Comparison of ENCODE assay signal across 17 cellular contexts in the genomic region with DNA sequence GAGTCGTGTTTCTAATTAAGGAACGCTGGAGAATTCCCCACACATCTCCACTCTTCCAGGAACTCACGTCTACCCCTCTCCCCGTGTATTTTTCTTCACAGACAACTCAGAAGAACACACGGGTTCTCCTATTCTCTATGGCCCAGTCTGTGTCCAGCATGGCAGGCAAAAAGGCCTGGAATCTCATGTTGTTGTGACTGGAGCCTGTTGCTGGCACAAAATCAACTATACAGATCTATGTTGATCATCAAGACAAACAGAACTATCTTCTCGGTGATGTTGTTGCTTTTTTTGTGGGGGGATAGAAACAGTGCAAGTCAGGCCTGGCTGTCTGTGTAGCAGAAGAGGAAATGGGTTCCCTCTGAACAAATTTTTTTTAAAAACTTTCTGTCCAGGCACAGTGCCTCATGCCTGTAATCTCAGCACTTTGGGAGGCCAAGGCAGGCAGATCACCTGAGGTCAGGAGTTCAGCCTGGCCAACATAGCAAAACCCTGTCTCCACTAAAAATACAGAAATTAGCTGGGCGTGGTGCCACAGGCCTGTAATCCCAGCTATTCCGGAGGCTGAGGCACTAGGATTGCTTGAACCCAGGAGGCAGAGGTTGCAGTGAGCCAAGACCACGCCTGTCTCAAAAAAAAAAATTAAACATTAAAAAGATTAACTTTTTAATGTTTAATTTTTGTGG. TPM values are rescaled to one million over a fixed set of nuclear protein-coding genes. Genes with fewer than 3 reads are reported as not detected.
DNase-seq lines count a peak whose midpoint lies in the region; ATAC-seq, FAIRE-seq and TF ChIP-seq lines count a peak whose summit lies in the region.
"Had no signal": no experiment of that assay in that cellular context is flagged by ENCODE, and none has a peak within 500 bp of the region (broad histone marks: within the 10 kb centered on the region; RNA-seq: fewer than 3 reads in every experiment).

No MANE protein-coding gene starts in this region.

- no peak for TF ChIP-seq CTCF in AG10803 (conservative IDR thresholded peaks at IDR 0.05; ENCODE audit: low read length)
- TF ChIP-seq CTCF in choroid plexus epithelial cell (conservative IDR thresholded peaks at IDR 0.05; ENCODE audit: low read depth, low read length) = no peak
- no peak for TF ChIP-seq CTCF in HepG2 (CRISPR knock-in tag; IDR thresholded peaks at IDR 0.05)
- TF ChIP-seq CTCF in gastrocnemius medialis (IDR thresholded peaks at IDR 0.05 in 4 of 5, conservative IDR thresholded peaks at IDR 0.05 in 1 of 5) = no peak

- no peaks in the 10 kb centered on the region for H3K9me3 Mint-ChIP-seq in activated T-cell treated with anti-CD3 and anti-CD28 coated beads, Interleukin-2, amount 50 U/mL, for 4 hours
- H3K9me3 Mint-ChIP-seq in activated naive CD4-positive, alpha-beta T cell treated with anti-CD3 and anti-CD28 coated beads, Interleukin-2, amount 50 U/mL, for 72 hours = no peaks in the 10 kb centered on the region
- H3K9me3 Mint-ChIP-seq: activated T-helper 17 cell treated with anti-CD3 and anti-CD28 coated beads, Interleukin-2, amount 50 U/mL, for 72 hours had no signal

- H4K20me1 ChIP-seq in HepG2 (ENCODE audit: insufficient read depth, low read length) = no peaks in the 10 kb centered on the region

- BruUV-seq in HepG2 (replicated peaks; lab: Mats Ljungman, UMichigan) = no TSS peak

- no peaks in the 10 kb centered on the region for H3K27me3 Mint-ChIP-seq in activated T-cell treated with anti-CD3 and anti-CD28 coated beads, Interleukin-2, amount 50 U/mL, for 4 hours (ENCODE audit: low read depth)

- no peaks in the 10 kb centered on the region for H3K27me3 ChIP-seq in HepG2 (ENCODE audit: control insufficient read depth in 1 of 2, insufficient read depth in 2 of 2, low read length in 2 of 2)
- no peaks in the 10 kb centered on the region for H3K27me3 ChIP-seq in gastrocnemius medialis

- no peak overlapping the region for H3K27ac Mint-ChIP-seq in activated naive CD4-positive, alpha-beta T cell treated with anti-CD3 and anti-CD28 coated beads, Interleukin-2, amount 50 U/mL, for 72 hours
- H3K27ac Mint-ChIP-seq: activated T-helper 17 cell treated with anti-CD3 and anti-CD28 coated beads, Interleukin-2, amount 50 U/mL, for 72 hours had no signal

- no peak for TF ChIP-seq POLR2A in HepG2 (IDR thresholded peaks at IDR 0.05; ENCODE audit: insufficient read depth in 1 of 2, low read depth in 2 of 2, low read length in 2 of 2)
- no peak for TF ChIP-seq POLR2A in gastrocnemius medialis (IDR thresholded peaks at IDR 0.05)

- intact Hi-C loops in HepG2 (cut with micrococcal nuclease; ENCODE audit: unreplicated experiment) = no loop called here
- intact Hi-C loops in gastrocnemius medialis (cut with DNase I; ENCODE audit: low total_unique reads) = no loop called here

- no peaks in the 10 kb centered on the region for H3K4me1 Mint-ChIP-seq in activated T-cell treated with anti-CD3 and anti-CD28 coated beads, Interleukin-2, amount 50 U/mL, for 4 hours (ENCODE audit: low read depth)
- H3K4me1 Mint-ChIP-seq: activated T-helper 17 cell treated with anti-CD3 and anti-CD28 coated beads, Interleukin-2, amount 50 U/mL, for 72 hours had no signal

- peak; percentile 51 for DNase-seq in AG10803 (ENCODE audit: low read depth)
- peak; percentile 31 for DNase-seq in choroid plexus epithelial cell (ENCODE audit: low read depth)
- no peak for DNase-seq in HepG2 (ENCODE audit: low spot score)
- DNase-seq in gastrocnemius medialis = peak in 1 of 2 donors; percentile 30
- no peak for DNase-seq in activated T-cell treated with anti-CD3 and anti-CD28 coated beads, Interleukin-2, amount 50 U/mL, for 4 hours
- DNase-seq in activated naive CD4-positive, alpha-beta T cell treated with anti-CD3 and anti-CD28 coated beads, Interleukin-2, amount 50 U/mL, for 72 hours (ENCODE audit: low spot score in 2 of 2) = no peak
- no peak for DNase-seq in AG08395 (ENCODE audit: low spot score)
- DNase-seq: ACHN; activated CD4-positive, alpha-beta T cell treated with anti-CD3 and anti-CD28 coated beads for 48 hours; DMS 273 treated with DMSO at 0.1 percent for 48 hours; NCI-H1436; NCI-H510A treated with DMSO at 0.1 percent for 48 hours; small intestine; T-helper 2 cell had no signal

- H3K9ac ChIP-seq in HepG2 (ENCODE audit: insufficient read depth, low read depth, low read length) = no peak overlapping the region

- no peaks in the 10 kb centered on the region for H3K79me2 ChIP-seq in HepG2 (ENCODE audit: insufficient read depth, low read length)

- peaks cover 33% of the 10 kb centered on the region for H3K4me1 ChIP-seq in HepG2 (ENCODE audit: insufficient read depth, low read length)
- H3K4me1 ChIP-seq in gastrocnemius medialis = peaks cover 32% of the 10 kb centered on the region in 2 donors

- WGBS in HepG2 (ENCODE audit: low lambda C conversion rate) = 26% methylated on average over 9 of the region's 9 CpGs

- POLR2A ChIA-PET in HepG2 (lab: Yijun Ruan, JAX) = no interaction called here

- CTCF ChIA-PET in HepG2 (lab: Yijun Ruan, JAX; ENCODE audit: low intra/inter-chr PET ratio, low total read pairs) = no interaction called here

- H3K4me3 Mint-ChIP-seq in activated T-cell treated with anti-CD3 and anti-CD28 coated beads, Interleukin-2, amount 50 U/mL, for 4 hours = no peak overlapping the region
- H3K4me3 Mint-ChIP-seq: activated T-helper 17 cell treated with anti-CD3 and anti-CD28 coated beads, Interleukin-2, amount 50 U/mL, for 72 hours had no signal

- H3K36me3 Mint-ChIP-seq in activated T-cell treated with anti-CD3 and anti-CD28 coated beads, Interleukin-2, amount 50 U/mL, for 4 hours (ENCODE audit: insufficient read depth) = no peaks in the 10 kb centered on the region
- H3K36me3 Mint-ChIP-seq in activated naive CD4-positive, alpha-beta T cell treated with anti-CD3 and anti-CD28 coated beads, Interleukin-2, amount 50 U/mL, for 72 hours = no peaks in the 10 kb centered on the region

- no peak overlapping the region for H3K27ac ChIP-seq in HepG2 (ENCODE audit: extremely low read length, insufficient read depth, low read length)
- H3K27ac ChIP-seq in gastrocnemius medialis = peak overlapping the region; percentile 77 to 88 (median 82)

- H2AFZ ChIP-seq in HepG2 (ENCODE audit: low read length) = peak overlapping the region; percentile 81

- H3K9me3 ChIP-seq in HepG2 (ENCODE audit: low read length) (no peaks in the 10 kb centered on the region), gastrocnemius medialis (no peaks in the 10 kb centered on the region)

- TF ChIP-seq RAD21 in HepG2 (CRISPR knock-in tag; IDR thresholded peaks at IDR 0.05) = no peak

- peak; percentile 46; the same call in 2 of the 3 replicates for ATAC-seq in HepG2
- no peak for ATAC-seq in gastrocnemius medialis
- no peak for ATAC-seq in activated T-cell treated with anti-CD3 and anti-CD28 coated beads, Interleukin-2, amount 50 U/mL, for 4 hours
- ATAC-seq in activated naive CD4-positive, alpha-beta T cell treated with anti-CD3 and anti-CD28 coated beads, Interleukin-2, amount 50 U/mL, for 72 hours = no peak
- ATAC-seq in GM18868 (IDR thresholded peaks at IDR 0.05; ENCODE audit: unreplicated experiment) = no peak
- ATAC-seq: activated T-helper 17 cell treated with anti-CD3 and anti-CD28 coated beads, Interleukin-2, amount 50 U/mL, for 72 hours; Panc1 had no signal

- TF ChIP-seq EP300 in HepG2 (IDR thresholded peaks at IDR 0.05; ENCODE audit: low read depth in 2 of 2, low read length in 2 of 2) (no peak), HepG2 (CRISPR knock-in tag; IDR thresholded peaks at IDR 0.05; ENCODE audit: borderline replicate concordance) (no peak)

- no peak for FAIRE-seq in HepG2 (lab: Jason Lieb, UNC)
- FAIRE-seq: small intestine had no signal

- H3K4me3 ChIP-seq in AG10803 (ENCODE audit: low read length) = no peak overlapping the region
- no peak overlapping the region for H3K4me3 ChIP-seq in choroid plexus epithelial cell (ENCODE audit: low read depth, low read length)
- H3K4me3 ChIP-seq in HepG2 (replicated peaks in 1 of 3; ENCODE audit: insufficient read depth in 1 of 3, low read depth in 2 of 3, low read length in 3 of 3) = no peak overlapping the region
- H3K4me3 ChIP-seq in gastrocnemius medialis = peak overlapping the region in 1 of 4 donors; percentile 36

- peak overlapping the region; percentile 29; the same call in 1 of the 2 replicates for H3K4me2 ChIP-seq in HepG2 (ENCODE audit: low read depth, low read length)

- in situ Hi-C loops in HepG2 (cut with HindIII; ENCODE audit: extremely low pct_ligation_motif_present, low pct_unique_long_range_greater_than_20kb) = no loop called here
- in situ Hi-C loops in gastrocnemius medialis (cut with MboI; ENCODE audit: low sequenced_read_pairs in 4 of 4) = no loop called here

- H3K36me3 ChIP-seq in HepG2 (replicated peaks in 1 of 2; ENCODE audit: control insufficient read depth in 1 of 2, insufficient read depth in 2 of 2, low read length in 2 of 2) (no peaks in the 10 kb centered on the region), gastrocnemius medialis (no peaks in the 10 kb centered on the region)

RNA-seq across cellular contexts. Expression of a gene that starts 50.5 kb away (rescaled TPM):
- total RNA-seq in HepG2 (2016; rRNA removed; fragmentation: Illumina TruSeq; extraction: Trizol) (20.7 and 21.9 TPM in 2 replicates), gastrocnemius medialis (10 to 100 TPM; 11.5 to 21.0 (median 17.5) TPM)
- 7.2 and 7.4 TPM in 2 replicates for total RNA-seq in HepG2 (2016; cell fraction: cytosol; rRNA removed; fragmentation: Illumina TruSeq; extraction: Trizol; ENCODE audit: low read depth)
- 21.0 and 24.2 TPM in 2 replicates for total RNA-seq in HepG2 (2016; cell fraction: insoluble cytoplasmic fraction; rRNA removed; fragmentation: Illumina TruSeq; extraction: Trizol)
- total RNA-seq in HepG2 (2016; cell fraction: membrane; rRNA removed; fragmentation: Illumina TruSeq; extraction: Trizol) = 6.5 and 6.8 TPM in 2 replicates
- 39.5 and 40.0 TPM in 2 replicates for total RNA-seq in HepG2 (2016; cell fraction: nucleus; rRNA removed; fragmentation: Illumina TruSeq; extraction: Trizol)
- 6.9 and 7.3 TPM in 2 replicates for polyA plus RNA-seq in HepG2 (2011; rRNA removed)
- polyA plus RNA-seq in HepG2 (2011; cell fraction: cytosol; rRNA removed) = 1.9 and 2.8 TPM in 2 replicates
- polyA plus RNA-seq in HepG2 (2011; cell fraction: nucleus; rRNA removed) = 14.0 and 21.4 TPM in 2 replicates
- polyA plus RNA-seq in HepG2 (2012) = 9.3 and 12.6 TPM in 2 replicates
- polyA plus RNA-seq in HepG2 (2016; cell fraction: cytosol; fragmentation: Illumina TruSeq; extraction: Trizol; ENCODE audit: low read depth) = 1.2 and 1.7 TPM in 2 replicates
- polyA plus RNA-seq in HepG2 (2016; cell fraction: insoluble cytoplasmic fraction; fragmentation: Illumina TruSeq; extraction: Trizol; ENCODE audit: low read depth) = 17.1 and 20.0 TPM in 2 replicates
- 2.4 and 2.8 TPM in 2 replicates for polyA plus RNA-seq in HepG2 (2016; cell fraction: membrane; fragmentation: Illumina TruSeq; extraction: Trizol; ENCODE audit: low read depth)
- polyA plus RNA-seq in HepG2 (2016; cell fraction: nucleus; fragmentation: Illumina TruSeq; extraction: Trizol; ENCODE audit: insufficient read depth, low read depth) = 30.7 and 35.3 TPM in 2 replicates
- 4.0 and 4.6 TPM in 2 replicates for polyA minus RNA-seq in HepG2 (2011; rRNA and poly(A)+ RNA removed; ENCODE audit: low replicate concordance)
- polyA minus RNA-seq in HepG2 (2011; cell fraction: cytosol; rRNA and poly(A)+ RNA removed) = 2.9 and 3.2 TPM in 2 replicates
- 55.5 and 58.1 TPM in 2 replicates for polyA minus RNA-seq in HepG2 (2011; cell fraction: nucleus; rRNA and poly(A)+ RNA removed)
- 10 to 100 TPM; 12.5 to 16.0 (median 14.3) TPM for total RNA-seq in activated T-cell treated with anti-CD3 and anti-CD28 coated beads, Interleukin-2, amount 50 U/mL, for 4 hours
- 10 to 100 TPM; 18.0 to 22.4 TPM for total RNA-seq in activated naive CD4-positive, alpha-beta T cell treated with anti-CD3 and anti-CD28 coated beads, Interleukin-2, amount 50 U/mL, for 72 hours

Comparison
In these comparisons a context has a peak if more than half of its experiments do, and no peak if none do; other contexts are left out.
1. DNase-seq: peak in AG10803 (single experiment) and choroid plexus epithelial cell (single experiment); none in HepG2 (single experiment), activated T-cell treated with anti-CD3 and anti-CD28 coated beads, Interleukin-2, amount 50 U/mL, for 4 hours (single experiment), activated naive CD4-positive, alpha-beta T cell treated with anti-CD3 and anti-CD28 coated beads, Interleukin-2, amount 50 U/mL, for 72 hours (0 of 2) and AG08395 (single experiment).